ENCODE assay signal across 16 cellular contexts in the genomic region with DNA sequence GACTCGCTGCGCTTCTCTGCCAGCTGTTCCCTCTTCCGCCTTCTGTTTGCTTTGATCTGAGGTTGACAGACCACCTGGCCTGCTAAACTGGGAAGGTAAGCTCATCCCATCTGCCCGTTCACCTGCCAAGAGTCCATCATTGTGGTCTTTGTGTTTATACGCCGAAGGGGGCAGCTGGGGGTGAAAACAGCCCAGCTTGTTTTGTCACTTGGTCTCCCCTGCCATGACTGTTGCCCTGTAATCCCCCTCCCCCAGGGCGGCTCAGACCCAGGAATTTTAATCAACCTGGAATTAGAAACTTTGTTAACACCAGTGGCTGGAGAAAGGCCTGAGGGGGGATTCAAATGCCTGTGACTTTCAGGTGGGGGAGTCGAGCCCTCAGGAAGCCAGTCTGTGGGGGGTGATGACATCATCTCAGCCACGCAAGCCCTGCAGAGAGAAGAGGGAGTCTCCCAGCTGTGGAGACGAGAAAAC.
A peak's percentile ranks its signal among the peaks of the same experiment; 100 is the strongest.
DNase-seq lines count a peak whose midpoint lies in the region; ATAC-seq and TF ChIP-seq lines count a peak whose summit lies in the region.
"Had no signal": no experiment of that assay in that cellular context is flagged by ENCODE, and none has a peak within 500 bp of the region (broad histone marks: within the 10 kb centered on the region; RNA-seq: fewer than 3 reads in every experiment).

No MANE protein-coding gene starts in this region.

- H3K4me3 ChIP-seq in heart left ventricle = no peak overlapping the region
- H3K4me3 ChIP-seq: lower lobe of right lung, upper lobe of right lung had no signal

- H3K27ac Mint-ChIP-seq in T-helper 2 cell treated with Interferon-gamma antibody and Interleukin-4, amounts not matched to agents 5 μg/mL and 100 μg/mL, for 36 hours = peak overlapping the region; percentile 31
- peak overlapping the region in 3 of 5 experiments; percentile 72 to 90 (median 84) for H3K27ac Mint-ChIP-seq in brain
- H3K27ac Mint-ChIP-seq: activated naive CD8-positive, alpha-beta T cell had no signal

- intact Hi-C loops in heart left ventricle (cut with DNase I) = no loop called here

- H3K36me3 ChIP-seq in heart left ventricle = no peaks in the 10 kb centered on the region
- H3K36me3 ChIP-seq: lower lobe of right lung, upper lobe of right lung had no signal

- no peaks in the 10 kb centered on the region for H3K9me3 Mint-ChIP-seq in T-helper 2 cell treated with Interferon-gamma antibody and Interleukin-4, amounts not matched to agents 5 μg/mL and 100 μg/mL, for 36 hours
- peaks cover 0 to 15% (median 0%) of the 10 kb centered on the region in 5 experiments for H3K9me3 Mint-ChIP-seq in brain

- H3K27ac ChIP-seq in heart left ventricle = no peak overlapping the region
- H3K27ac ChIP-seq: epithelial cell of prostate, lower lobe of right lung, upper lobe of right lung had no signal

- ATAC-seq in HG03520 (IDR thresholded peaks at IDR 0.05; ENCODE audit: unreplicated experiment) (no peak), HG03175 (IDR thresholded peaks at IDR 0.05; ENCODE audit: unreplicated experiment) (no peak), heart left ventricle (no peak)
- ATAC-seq: activated CD8-positive, alpha-beta memory T cell treated with anti-CD3 and anti-CD28 coated beads, Interleukin-2, amount 10 ng/mL, durations not matched to agents 7 days and 5 days; lower lobe of right lung; upper lobe of right lung had no signal

- peaks cover 0 to 4% (median 0%) of the 10 kb centered on the region in 9 donors for H3K27me3 ChIP-seq in heart left ventricle
- H3K27me3 ChIP-seq: upper lobe of right lung had no signal

- no peak for TF ChIP-seq POLR2A in heart left ventricle (IDR thresholded peaks at IDR 0.05)

- peaks cover 34% of the 10 kb centered on the region for H3K4me1 Mint-ChIP-seq in T-helper 2 cell treated with Interferon-gamma antibody and Interleukin-4, amounts not matched to agents 5 μg/mL and 100 μg/mL, for 36 hours (ENCODE audit: low read depth)
- peaks cover 68% of the 10 kb centered on the region for H3K4me1 Mint-ChIP-seq in brain

- no peaks in the 10 kb centered on the region for H3K27me3 Mint-ChIP-seq in T-helper 2 cell treated with Interferon-gamma antibody and Interleukin-4, amounts not matched to agents 5 μg/mL and 100 μg/mL, for 36 hours (ENCODE audit: low read depth)
- peaks cover 4% of the 10 kb centered on the region for H3K27me3 Mint-ChIP-seq in brain
- H3K27me3 Mint-ChIP-seq: activated CD8-positive, alpha-beta memory T cell treated with anti-CD3 and anti-CD28 coated beads, Interleukin-2, amount 10 ng/mL, durations not matched to agents 7 days and 5 days; activated naive CD8-positive, alpha-beta T cell had no signal

- no peak for TF ChIP-seq CTCF in brain (conservative IDR thresholded peaks at IDR 0.05)
- TF ChIP-seq CTCF in heart left ventricle (IDR thresholded peaks at IDR 0.05) = no peak

- no peak for DNase-seq in T-helper 2 cell treated with Interferon-gamma antibody and Interleukin-4, amounts not matched to agents 5 μg/mL and 100 μg/mL, for 36 hours (ENCODE audit: low spot score)
- no peak for DNase-seq in T-helper 2 cell
- peak; percentile 96 for DNase-seq in NCI-H524 treated with DMSO at 0.1 percent for 48 hours (lab: John Stamatoyannopoulos, UW)
- no peak for DNase-seq in heart left ventricle
- DNase-seq in activated effector memory CD4-positive, alpha-beta T cell treated with anti-CD3 and anti-CD28 coated beads, Interleukin-2, amount 50 U/mL, for 16 hours = no peak
- DNase-seq: activated CD8-positive, alpha-beta memory T cell treated with anti-CD3 and anti-CD28 coated beads, Interleukin-2, amount 10 ng/mL, durations not matched to agents 7 days and 5 days; lower lobe of right lung; NCI-H1694; nucleus accumbens; stimulated activated CD4-positive, alpha-beta T cell treated with anti-CD3 and anti-CD28 coated beads, Interleukin-15, amount 100 ng/mL, for 24 hours; upper lobe of right lung had no signal

- no peak overlapping the region for H3K4me3 Mint-ChIP-seq in T-helper 2 cell treated with Interferon-gamma antibody and Interleukin-4, amounts not matched to agents 5 μg/mL and 100 μg/mL, for 36 hours
- no peak overlapping the region for H3K4me3 Mint-ChIP-seq in brain
- H3K4me3 Mint-ChIP-seq: activated CD8-positive, alpha-beta memory T cell treated with anti-CD3 and anti-CD28 coated beads, Interleukin-2, amount 10 ng/mL, durations not matched to agents 7 days and 5 days; activated naive CD8-positive, alpha-beta T cell had no signal

- H3K9me3 ChIP-seq in heart left ventricle = no peaks in the 10 kb centered on the region
- H3K9me3 ChIP-seq: lower lobe of right lung, upper lobe of right lung had no signal

- H3K4me1 ChIP-seq in heart left ventricle = peaks cover 0 to 18% (median 0%) of the 10 kb centered on the region in 12 donors

- H3K36me3 Mint-ChIP-seq in T-helper 2 cell treated with Interferon-gamma antibody and Interleukin-4, amounts not matched to agents 5 μg/mL and 100 μg/mL, for 36 hours (ENCODE audit: low read depth) = no peaks in the 10 kb centered on the region
- no peaks in the 10 kb centered on the region for H3K36me3 Mint-ChIP-seq in brain
- H3K36me3 Mint-ChIP-seq: activated CD8-positive, alpha-beta memory T cell treated with anti-CD3 and anti-CD28 coated beads, Interleukin-2, amount 10 ng/mL, durations not matched to agents 7 days and 5 days; activated naive CD8-positive, alpha-beta T cell had no signal

- WGBS in heart left ventricle, 4 donors = 74 to 86% (median 79%) methylated on average over 10 of the region's 10 CpGs
